ENCODE assay signal across 1 cellular context in the genomic region with DNA sequence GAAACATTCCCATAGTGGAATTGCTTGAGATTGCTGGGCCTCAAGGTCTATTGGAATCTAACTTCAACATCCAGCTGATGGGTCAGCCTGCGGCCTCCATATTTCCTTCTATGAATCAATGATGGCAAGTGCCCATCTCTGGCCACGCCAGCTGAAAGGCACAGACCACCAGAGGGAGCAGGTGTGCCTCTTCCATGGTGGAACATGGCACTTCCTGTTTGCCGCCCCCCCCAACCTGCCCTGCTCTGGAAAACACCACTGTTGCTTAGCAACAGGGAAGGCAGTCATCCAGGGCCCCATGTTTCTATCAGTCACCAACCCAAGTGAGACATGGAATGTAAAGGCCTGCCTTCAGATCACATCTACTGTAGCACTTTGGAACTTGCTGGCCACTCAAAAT.
TF ChIP-seq lines count a peak whose summit lies in the region.

No MANE protein-coding gene starts in this region.

TF ChIP-seq in IMR-90, 13 proteins besides CTCF, POLR2A, EP300 and RAD21:
- no peak for TF ChIP-seq RCOR1 (IDR thresholded peaks at IDR 0.05; ENCODE audit: insufficient replicate concordance, low read length)
- TF ChIP-seq SMC3 (IDR thresholded peaks at IDR 0.05; ENCODE audit: low read depth, low read length), result 0 out of 2 replicates have a peak, but pooled peaks have one; percentile 26
